In the genomic region with DNA sequence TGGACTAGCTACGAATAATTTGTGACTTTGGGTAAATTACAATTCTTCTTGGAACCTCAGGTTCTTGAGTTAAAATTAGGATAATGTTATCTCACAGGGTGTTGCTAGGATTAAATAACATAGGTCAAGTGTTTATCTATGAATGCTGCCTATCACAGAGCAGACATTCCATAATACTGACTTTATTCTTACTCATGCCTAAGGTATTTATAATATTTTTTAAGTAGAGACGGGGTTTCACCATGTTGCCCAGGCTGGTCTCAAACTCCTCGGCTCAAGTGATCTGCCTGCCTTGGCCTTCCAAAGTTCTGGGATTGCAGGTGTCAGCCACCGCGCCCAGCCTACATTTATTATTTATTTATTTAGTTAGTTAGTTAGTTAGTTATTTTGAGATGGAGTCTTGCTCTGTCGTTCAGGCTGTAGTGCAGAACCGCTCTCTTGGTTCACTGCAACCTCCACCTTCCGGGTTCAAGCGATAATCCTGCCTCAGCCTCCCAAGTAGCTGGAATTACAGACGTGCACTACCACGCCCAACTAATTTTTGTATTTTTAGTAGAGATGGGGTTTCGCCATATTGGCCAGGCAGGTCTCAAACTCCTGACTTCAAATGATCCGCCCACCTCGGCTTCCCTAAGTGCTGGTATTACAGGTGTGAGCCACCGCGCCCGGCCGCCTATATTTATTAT, we compare ENCODE assay signal across 6 cellular contexts. TPM values are rescaled to one million over a fixed set of nuclear protein-coding genes. Genes with fewer than 3 reads are reported as not detected.
DNase-seq lines count a peak whose midpoint lies in the region; ATAC-seq, FAIRE-seq and TF ChIP-seq lines count a peak whose summit lies in the region.

No MANE protein-coding gene starts in this region.

- POLR2A ChIA-PET in Caco-2 (lab: Charles Lee), result interaction anchor here (0.6 kb wide), 1 partner anchor 19 kb away, joined by 3 read pairs; no protein-coding TSS in a partner anchor
- POLR2A ChIA-PET in activated B cell treated with CpG ODN at 0.5 μM for 24 hours (lab: Charles Lee), result interaction anchor here (0.6 to 3.0 kb wide), 17 partner anchors 8 to 1796 kb away, joined by 3 to 50 read pairs (median 5); a partner anchor contains a TSS
- POLR2A ChIA-PET in HepG2 (lab: Yijun Ruan, JAX), result interaction anchor here (1.2 to 1.9 kb wide), 6 partner anchors 56 to 283 kb away, joined by 3 to 10 read pairs (median 6); a partner anchor contains a TSS

- WGBS in HepG2 (ENCODE audit: low lambda C conversion rate), result 75% methylated on average over 18 of the region's 18 CpGs

- FAIRE-seq in HepG2 (lab: Jason Lieb, UNC), result no peak

- ATAC-seq in activated B cell treated with CpG ODN at 0.5 μM for 24 hours (ENCODE audit: low read depth), result no peak
- no peak for ATAC-seq in HepG2
- no peak for ATAC-seq in GM18517 (IDR thresholded peaks at IDR 0.05; ENCODE audit: unreplicated experiment)

- H3K27me3 Mint-ChIP-seq in Caco-2 (ENCODE audit: insufficient read depth, unreplicated experiment), result no peaks in the 10 kb centered on the region
- no peaks in the 10 kb centered on the region for H3K27me3 Mint-ChIP-seq in activated B cell treated with CpG ODN at 0.5 μM for 24 hours

- H3K4me3 ChIP-seq in Caco-2 (ENCODE audit: low read depth, low read length) (peak overlapping the region; percentile 87), HepG2 (replicated peaks in 1 of 3; ENCODE audit: insufficient read depth in 1 of 3, low read depth in 2 of 3, low read length in 3 of 3) (peak overlapping the region; percentile 91 to 95 (median 94))

- no peaks in the 10 kb centered on the region for H4K20me1 ChIP-seq in HepG2 (ENCODE audit: insufficient read depth, low read length)

- TF ChIP-seq POLR2A in HepG2 (IDR thresholded peaks at IDR 0.05; ENCODE audit: insufficient read depth in 1 of 2, low read depth in 2 of 2, low read length in 2 of 2), result no peak

- intact Hi-C loops in Caco-2 (cut with micrococcal nuclease; ENCODE audit: unreplicated experiment), result loop anchor here (10.0 kb wide), 1 partner anchor 163 kb away; no protein-coding TSS in a partner anchor
- intact Hi-C loops in activated B cell treated with CpG ODN at 0.5 μM for 24 hours (cut with micrococcal nuclease), result loop anchor here (1.0 to 10.0 kb wide), 7 partner anchors 12 to 1374 kb away; a partner anchor contains a TSS
- intact Hi-C loops in HepG2 (cut with micrococcal nuclease; ENCODE audit: unreplicated experiment), result loop anchor here (2.0 to 5.0 kb wide), 2 partner anchors 57 to 161 kb away; a partner anchor contains a TSS

- H3K9me3 ChIP-seq in Caco-2 (no peaks in the 10 kb centered on the region), HepG2 (ENCODE audit: low read length) (no peaks in the 10 kb centered on the region)

- H3K36me3 Mint-ChIP-seq in Caco-2 (ENCODE audit: insufficient read depth, unreplicated experiment) (peaks cover 22% of the 10 kb centered on the region), activated B cell treated with CpG ODN at 0.5 μM for 24 hours (ENCODE audit: low read depth) (peaks cover 30% of the 10 kb centered on the region)

- BruUV-seq in Caco-2 (replicated peaks; lab: Mats Ljungman, UMichigan) (TSS peak; percentile 53), HepG2 (replicated peaks; lab: Mats Ljungman, UMichigan) (TSS peak; percentile 89)

- peak overlapping the region; percentile 98 for H3K9ac ChIP-seq in HepG2 (ENCODE audit: insufficient read depth, low read depth, low read length)

- H3K4me3 Mint-ChIP-seq in Caco-2 (ENCODE audit: unreplicated experiment), result peak overlapping the region; percentile 99
- H3K4me3 Mint-ChIP-seq in activated B cell treated with CpG ODN at 0.5 μM for 24 hours, result peak overlapping the region; percentile 98

- peak in 1 of 2 experiments; percentile 24 for DNase-seq in Caco-2
- no peak for DNase-seq in activated B cell treated with CpG ODN at 0.5 μM for 24 hours
- peak; percentile 27 for DNase-seq in HepG2 (ENCODE audit: low spot score)
- DNase-seq in NCI-H2227 (lab: John Stamatoyannopoulos, UW; ENCODE audit: unreplicated experiment), result no peak
- no peak for DNase-seq in NCI-H510A treated with DMSO at 0.1 percent for 48 hours (lab: John Stamatoyannopoulos, UW)

- no peak for TF ChIP-seq RAD21 in HepG2 (CRISPR knock-in tag; IDR thresholded peaks at IDR 0.05)

- H3K4me1 ChIP-seq in Caco-2 (peaks cover 15% of the 10 kb centered on the region), HepG2 (ENCODE audit: insufficient read depth, low read length) (peaks cover 55% of the 10 kb centered on the region)

- CTCF ChIA-PET in Caco-2 (lab: Charles Lee) (no interaction called here), activated B cell treated with CpG ODN at 0.5 μM for 24 hours (lab: Charles Lee) (interaction anchor here (1.4 to 3.2 kb wide), 2 partner anchors 8 to 20 kb away, joined by 5 to 9 read pairs; no protein-coding TSS in a partner anchor), HepG2 (lab: Yijun Ruan, JAX; ENCODE audit: low intra/inter-chr PET ratio, low total read pairs) (no interaction called here)

- in situ Hi-C loops in HepG2 (cut with HindIII; ENCODE audit: extremely low pct_ligation_motif_present, low pct_unique_long_range_greater_than_20kb), result no loop called here

- H3K4me1 Mint-ChIP-seq in Caco-2 (ENCODE audit: low read depth, unreplicated experiment), result peaks cover 19% of the 10 kb centered on the region
- H3K4me1 Mint-ChIP-seq in activated B cell treated with CpG ODN at 0.5 μM for 24 hours, result peaks cover 68% of the 10 kb centered on the region

- H3K27me3 ChIP-seq in Caco-2 (replicated peaks; ENCODE audit: control insufficient read depth, insufficient read depth, low read length) (no peaks in the 10 kb centered on the region), HepG2 (ENCODE audit: control insufficient read depth in 1 of 2, insufficient read depth in 2 of 2, low read length in 2 of 2) (no peaks in the 10 kb centered on the region; a peak in 1 of 5 replicates)

- H3K4me2 ChIP-seq in HepG2 (ENCODE audit: low read depth, low read length), result peak overlapping the region; percentile 86

- no peaks in the 10 kb centered on the region for H3K9me3 Mint-ChIP-seq in Caco-2 (ENCODE audit: unreplicated experiment)
- H3K9me3 Mint-ChIP-seq in activated B cell treated with CpG ODN at 0.5 μM for 24 hours, result no peaks in the 10 kb centered on the region

- peaks cover 41% of the 10 kb centered on the region for H3K79me2 ChIP-seq in HepG2 (ENCODE audit: insufficient read depth, low read length)

- no peaks in the 10 kb centered on the region; the same call in 1 of the 2 replicates for H3K36me3 ChIP-seq in Caco-2 (ENCODE audit: control insufficient read depth, insufficient read depth, low read length)
- no peaks in the 10 kb centered on the region for H3K36me3 ChIP-seq in HepG2 (replicated peaks in 1 of 2; ENCODE audit: control insufficient read depth in 1 of 2, insufficient read depth in 2 of 2, low read length in 2 of 2)

- no peak for TF ChIP-seq CTCF in Caco-2 (IDR thresholded peaks at IDR 0.05; ENCODE audit: insufficient read depth in 1 of 2, low read depth in 1 of 2, low read length in 1 of 2, severe bottlenecking in 1 of 2, unreplicated experiment in 1 of 2)
- no peak for TF ChIP-seq CTCF in activated B cell treated with CpG ODN at 0.5 μM for 24 hours (IDR thresholded peaks at IDR 0.05)
- no peak for TF ChIP-seq CTCF in HepG2 (CRISPR knock-in tag; IDR thresholded peaks at IDR 0.05)

- peak overlapping the region; percentile 100 for H3K27ac Mint-ChIP-seq in Caco-2 (ENCODE audit: unreplicated experiment)
- peak overlapping the region; percentile 99 for H3K27ac Mint-ChIP-seq in activated B cell treated with CpG ODN at 0.5 μM for 24 hours

- peak overlapping the region; percentile 89 for H2AFZ ChIP-seq in HepG2 (ENCODE audit: low read length)

- TF ChIP-seq EP300 in HepG2 (IDR thresholded peaks at IDR 0.05; ENCODE audit: low read depth in 2 of 2, low read length in 2 of 2) (no peak), HepG2 (CRISPR knock-in tag; IDR thresholded peaks at IDR 0.05; ENCODE audit: borderline replicate concordance) (no peak)

- H3K27ac ChIP-seq in HepG2 (ENCODE audit: extremely low read length, insufficient read depth, low read length), result peak overlapping the region; percentile 94

RNA-seq across cellular contexts. Expression of a gene that starts 0.7 kb away (rescaled TPM):
- total RNA-seq in Caco-2 (2022) (47.8 and 51.4 TPM in 2 replicates), activated B cell treated with CpG ODN at 0.5 μM for 24 hours (46.6 and 46.9 TPM in 2 replicates), HepG2 (2016; rRNA removed; fragmentation: Illumina TruSeq; extraction: Trizol) (35.1 and 63.9 TPM in 2 replicates)
- total RNA-seq in HepG2 (2016; cell fraction: cytosol; rRNA removed; fragmentation: Illumina TruSeq; extraction: Trizol; ENCODE audit: low read depth), result 5.0 and 5.3 TPM in 2 replicates
- 37.7 and 57.7 TPM in 2 replicates for total RNA-seq in HepG2 (2016; cell fraction: insoluble cytoplasmic fraction; rRNA removed; fragmentation: Illumina TruSeq; extraction: Trizol)
- total RNA-seq in HepG2 (2016; cell fraction: membrane; rRNA removed; fragmentation: Illumina TruSeq; extraction: Trizol), result 15.6 and 16.3 TPM in 2 replicates
- total RNA-seq in HepG2 (2016; cell fraction: nucleus; rRNA removed; fragmentation: Illumina TruSeq; extraction: Trizol), result 30.0 and 35.0 TPM in 2 replicates
- polyA plus RNA-seq in HepG2 (2011; rRNA removed), result 11.8 and 12.5 TPM in 2 replicates
- polyA plus RNA-seq in HepG2 (2011; cell fraction: cytosol; rRNA removed), result 6.7 and 10.6 TPM in 2 replicates
- polyA plus RNA-seq in HepG2 (2011; cell fraction: nucleus; rRNA removed), result 4.8 and 8.1 TPM in 2 replicates
- 14.4 and 15.4 TPM in 2 replicates for polyA plus RNA-seq in HepG2 (2012)
- polyA plus RNA-seq in HepG2 (2016; cell fraction: cytosol; fragmentation: Illumina TruSeq; extraction: Trizol; ENCODE audit: low read depth), result 0.78 and 0.85 TPM in 2 replicates
- 20.0 and 21.6 TPM in 2 replicates for polyA plus RNA-seq in HepG2 (2016; cell fraction: insoluble cytoplasmic fraction; fragmentation: Illumina TruSeq; extraction: Trizol; ENCODE audit: low read depth)
- polyA plus RNA-seq in HepG2 (2016; cell fraction: membrane; fragmentation: Illumina TruSeq; extraction: Trizol; ENCODE audit: low read depth), result 2.5 and 3.2 TPM in 2 replicates
- polyA plus RNA-seq in HepG2 (2016; cell fraction: nucleus; fragmentation: Illumina TruSeq; extraction: Trizol; ENCODE audit: insufficient read depth, low read depth), result 14.9 and 17.2 TPM in 2 replicates
- 28.4 and 94.6 TPM in 2 replicates for polyA minus RNA-seq in HepG2 (2011; rRNA and poly(A)+ RNA removed; ENCODE audit: low replicate concordance)
- 18.8 and 22.0 TPM in 2 replicates for polyA minus RNA-seq in HepG2 (2011; cell fraction: cytosol; rRNA and poly(A)+ RNA removed)
- polyA minus RNA-seq in HepG2 (2011; cell fraction: nucleus; rRNA and poly(A)+ RNA removed), result 24.3 and 30.8 TPM in 2 replicates

RNA-seq across cellular contexts. Expression of a gene that starts 3.8 kb away (rescaled TPM):
- total RNA-seq in Caco-2 (2022), result 92.2 and 97.5 TPM in 2 replicates
- 111 and 123 TPM in 2 replicates for total RNA-seq in activated B cell treated with CpG ODN at 0.5 μM for 24 hours
- 101 and 136 TPM in 2 replicates for total RNA-seq in HepG2 (2016; rRNA removed; fragmentation: Illumina TruSeq; extraction: Trizol)
- total RNA-seq in HepG2 (2016; cell fraction: cytosol; rRNA removed; fragmentation: Illumina TruSeq; extraction: Trizol; ENCODE audit: low read depth), result 20.3 and 21.2 TPM in 2 replicates
- 93.8 and 130 TPM in 2 replicates for total RNA-seq in HepG2 (2016; cell fraction: insoluble cytoplasmic fraction; rRNA removed; fragmentation: Illumina TruSeq; extraction: Trizol)
- 31.1 and 31.7 TPM in 2 replicates for total RNA-seq in HepG2 (2016; cell fraction: membrane; rRNA removed; fragmentation: Illumina TruSeq; extraction: Trizol)
- total RNA-seq in HepG2 (2016; cell fraction: nucleus; rRNA removed; fragmentation: Illumina TruSeq; extraction: Trizol), result 50.1 and 50.5 TPM in 2 replicates
- polyA plus RNA-seq in HepG2 (2011; rRNA removed), result 27.4 and 37.0 TPM in 2 replicates
- 18.1 and 21.6 TPM in 2 replicates for polyA plus RNA-seq in HepG2 (2011; cell fraction: cytosol; rRNA removed)
- polyA plus RNA-seq in HepG2 (2011; cell fraction: nucleus; rRNA removed), result 32.2 and 35.2 TPM in 2 replicates
- polyA plus RNA-seq in HepG2 (2012), result 24.7 and 39.2 TPM in 2 replicates
- polyA plus RNA-seq in HepG2 (2016; cell fraction: cytosol; fragmentation: Illumina TruSeq; extraction: Trizol; ENCODE audit: low read depth), result 7.1 and 8.2 TPM in 2 replicates
- polyA plus RNA-seq in HepG2 (2016; cell fraction: insoluble cytoplasmic fraction; fragmentation: Illumina TruSeq; extraction: Trizol; ENCODE audit: low read depth), result 108 and 113 TPM in 2 replicates
- 18.3 and 19.7 TPM in 2 replicates for polyA plus RNA-seq in HepG2 (2016; cell fraction: membrane; fragmentation: Illumina TruSeq; extraction: Trizol; ENCODE audit: low read depth)
- 80.0 and 84.7 TPM in 2 replicates for polyA plus RNA-seq in HepG2 (2016; cell fraction: nucleus; fragmentation: Illumina TruSeq; extraction: Trizol; ENCODE audit: insufficient read depth, low read depth)
- polyA minus RNA-seq in HepG2 (2011; rRNA and poly(A)+ RNA removed; ENCODE audit: low replicate concordance), result 7.2 and 13.6 TPM in 2 replicates
- 33.7 and 41.7 TPM in 2 replicates for polyA minus RNA-seq in HepG2 (2011; cell fraction: cytosol; rRNA and poly(A)+ RNA removed)
- polyA minus RNA-seq in HepG2 (2011; cell fraction: nucleus; rRNA and poly(A)+ RNA removed), result 37.5 and 51.8 TPM in 2 replicates

RNA-seq across cellular contexts. Expression of a gene that starts 56.9 kb away (rescaled TPM):
- total RNA-seq in Caco-2 (2022) (19.3 and 28.8 TPM in 2 replicates), activated B cell treated with CpG ODN at 0.5 μM for 24 hours (16.1 and 21.4 TPM in 2 replicates), HepG2 (2016; rRNA removed; fragmentation: Illumina TruSeq; extraction: Trizol) (14.8 and 26.0 TPM in 2 replicates)
- total RNA-seq in HepG2 (2016; cell fraction: cytosol; rRNA removed; fragmentation: Illumina TruSeq; extraction: Trizol; ENCODE audit: low read depth), result 1.7 and 3.9 TPM in 2 replicates
- 16.4 and 25.0 TPM in 2 replicates for total RNA-seq in HepG2 (2016; cell fraction: insoluble cytoplasmic fraction; rRNA removed; fragmentation: Illumina TruSeq; extraction: Trizol)
- total RNA-seq in HepG2 (2016; cell fraction: membrane; rRNA removed; fragmentation: Illumina TruSeq; extraction: Trizol), result 5.9 and 7.8 TPM in 2 replicates
- 8.2 and 9.4 TPM in 2 replicates for total RNA-seq in HepG2 (2016; cell fraction: nucleus; rRNA removed; fragmentation: Illumina TruSeq; extraction: Trizol)
- polyA plus RNA-seq in HepG2 (2011; rRNA removed), result 4.1 and 5.8 TPM in 2 replicates
- 4.0 and 6.6 TPM in 2 replicates for polyA plus RNA-seq in HepG2 (2011; cell fraction: cytosol; rRNA removed)
- polyA plus RNA-seq in HepG2 (2011; cell fraction: nucleus; rRNA removed), result 3.5 and 4.5 TPM in 2 replicates
- polyA plus RNA-seq in HepG2 (2012), result 5.1 and 5.9 TPM in 2 replicates
- 0.71 and 0.75 TPM in 2 replicates for polyA plus RNA-seq in HepG2 (2016; cell fraction: cytosol; fragmentation: Illumina TruSeq; extraction: Trizol; ENCODE audit: low read depth)
- 16.5 and 17.4 TPM in 2 replicates for polyA plus RNA-seq in HepG2 (2016; cell fraction: insoluble cytoplasmic fraction; fragmentation: Illumina TruSeq; extraction: Trizol; ENCODE audit: low read depth)
- 2.4 and 3.5 TPM in 2 replicates for polyA plus RNA-seq in HepG2 (2016; cell fraction: membrane; fragmentation: Illumina TruSeq; extraction: Trizol; ENCODE audit: low read depth)
- 11.6 and 12.8 TPM in 2 replicates for polyA plus RNA-seq in HepG2 (2016; cell fraction: nucleus; fragmentation: Illumina TruSeq; extraction: Trizol; ENCODE audit: insufficient read depth, low read depth)
- polyA minus RNA-seq in HepG2 (2011; rRNA and poly(A)+ RNA removed; ENCODE audit: low replicate concordance), result 5.2 and 9.8 TPM in 2 replicates
- 3.0 and 4.5 TPM in 2 replicates for polyA minus RNA-seq in HepG2 (2011; cell fraction: cytosol; rRNA and poly(A)+ RNA removed)
- polyA minus RNA-seq in HepG2 (2011; cell fraction: nucleus; rRNA and poly(A)+ RNA removed), result 4.8 and 5.7 TPM in 2 replicates

RNA-seq across cellular contexts. Expression of a gene that starts 57.0 kb away (rescaled TPM):
- total RNA-seq in Caco-2 (2022) (35.7 and 36.9 TPM in 2 replicates), activated B cell treated with CpG ODN at 0.5 μM for 24 hours (18.2 and 20.8 TPM in 2 replicates), HepG2 (2016; rRNA removed; fragmentation: Illumina TruSeq; extraction: Trizol) (32.9 and 49.4 TPM in 2 replicates)
- 8.7 and 10.9 TPM in 2 replicates for total RNA-seq in HepG2 (2016; cell fraction: cytosol; rRNA removed; fragmentation: Illumina TruSeq; extraction: Trizol; ENCODE audit: low read depth)
- 32.1 and 46.9 TPM in 2 replicates for total RNA-seq in HepG2 (2016; cell fraction: insoluble cytoplasmic fraction; rRNA removed; fragmentation: Illumina TruSeq; extraction: Trizol)
- total RNA-seq in HepG2 (2016; cell fraction: membrane; rRNA removed; fragmentation: Illumina TruSeq; extraction: Trizol), result 18.3 and 18.9 TPM in 2 replicates
- total RNA-seq in HepG2 (2016; cell fraction: nucleus; rRNA removed; fragmentation: Illumina TruSeq; extraction: Trizol), result 11.2 and 15.2 TPM in 2 replicates
- 10.0 and 11.6 TPM in 2 replicates for polyA plus RNA-seq in HepG2 (2011; rRNA removed)
- polyA plus RNA-seq in HepG2 (2011; cell fraction: cytosol; rRNA removed), result 6.5 and 10.4 TPM in 2 replicates
- polyA plus RNA-seq in HepG2 (2011; cell fraction: nucleus; rRNA removed), result 3.3 and 4.6 TPM in 2 replicates
- polyA plus RNA-seq in HepG2 (2012), result 9.7 and 11.7 TPM in 2 replicates
- 7.5 and 10.5 TPM in 2 replicates for polyA plus RNA-seq in HepG2 (2016; cell fraction: cytosol; fragmentation: Illumina TruSeq; extraction: Trizol; ENCODE audit: low read depth)
- 42.4 and 46.1 TPM in 2 replicates for polyA plus RNA-seq in HepG2 (2016; cell fraction: insoluble cytoplasmic fraction; fragmentation: Illumina TruSeq; extraction: Trizol; ENCODE audit: low read depth)
- polyA plus RNA-seq in HepG2 (2016; cell fraction: membrane; fragmentation: Illumina TruSeq; extraction: Trizol; ENCODE audit: low read depth), result 13.8 and 16.6 TPM in 2 replicates
- 17.3 and 19.7 TPM in 2 replicates for polyA plus RNA-seq in HepG2 (2016; cell fraction: nucleus; fragmentation: Illumina TruSeq; extraction: Trizol; ENCODE audit: insufficient read depth, low read depth)
- polyA minus RNA-seq in HepG2 (2011; rRNA and poly(A)+ RNA removed; ENCODE audit: low replicate concordance), result 2.0 and 13.0 TPM in 2 replicates
- polyA minus RNA-seq in HepG2 (2011; cell fraction: cytosol; rRNA and poly(A)+ RNA removed), result 7.4 and 11.5 TPM in 2 replicates
- 5.2 and 6.3 TPM in 2 replicates for polyA minus RNA-seq in HepG2 (2011; cell fraction: nucleus; rRNA and poly(A)+ RNA removed)
